ENCODE assay signal across 1 cellular context in the genomic region with DNA sequence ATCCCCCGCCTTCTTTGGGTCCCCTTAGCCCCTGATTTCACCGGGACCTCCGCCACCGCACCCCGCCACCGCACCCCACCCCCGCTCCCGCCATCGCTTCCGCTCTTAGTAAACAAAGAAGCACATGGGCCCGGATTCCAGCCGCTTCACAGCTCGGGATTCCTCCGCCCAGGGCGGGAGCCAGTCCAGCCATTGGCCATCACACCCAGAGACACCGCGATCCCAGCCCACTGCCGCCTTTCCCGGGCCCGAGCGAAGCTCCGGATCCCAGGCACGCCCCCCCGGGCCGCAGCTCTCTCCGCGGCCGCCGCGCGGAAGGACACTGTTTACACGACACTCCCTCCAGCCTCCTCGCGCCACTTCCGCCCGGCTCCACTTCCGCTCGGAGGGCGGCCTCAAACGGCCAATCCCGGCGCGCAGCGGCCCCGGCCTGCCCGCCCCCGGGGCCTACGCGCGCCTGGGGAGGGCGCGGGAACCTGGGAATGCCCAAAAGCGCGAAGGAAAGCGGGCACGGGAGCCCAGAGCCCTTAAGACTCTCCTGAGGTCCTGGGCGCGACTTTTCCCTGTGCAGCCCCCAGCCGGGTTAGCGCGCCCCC.
TF ChIP-seq lines count a peak whose summit lies in the region.

No MANE protein-coding gene starts in this region.

TF ChIP-seq in HEK293, 187 proteins besides CTCF, POLR2A, EP300 and RAD21 (continued from another document and continues in another):
- TF ChIP-seq, protein P1, sequence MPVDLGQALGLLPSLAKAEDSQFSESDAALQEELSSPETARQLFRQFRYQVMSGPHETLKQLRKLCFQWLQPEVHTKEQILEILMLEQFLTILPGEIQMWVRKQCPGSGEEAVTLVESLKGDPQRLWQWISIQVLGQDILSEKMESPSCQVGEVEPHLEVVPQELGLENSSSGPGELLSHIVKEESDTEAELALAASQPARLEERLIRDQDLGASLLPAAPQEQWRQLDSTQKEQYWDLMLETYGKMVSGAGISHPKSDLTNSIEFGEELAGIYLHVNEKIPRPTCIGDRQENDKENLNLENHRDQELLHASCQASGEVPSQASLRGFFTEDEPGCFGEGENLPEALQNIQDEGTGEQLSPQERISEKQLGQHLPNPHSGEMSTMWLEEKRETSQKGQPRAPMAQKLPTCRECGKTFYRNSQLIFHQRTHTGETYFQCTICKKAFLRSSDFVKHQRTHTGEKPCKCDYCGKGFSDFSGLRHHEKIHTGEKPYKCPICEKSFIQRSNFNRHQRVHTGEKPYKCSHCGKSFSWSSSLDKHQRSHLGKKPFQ (tag by site-specific recombination; IDR thresholded peaks at IDR 0.05) = no peak; the same call in 1 of the 2 replicates
- TF ChIP-seq ZNF626 (tag by site-specific recombination; IDR thresholded peaks at IDR 0.05) = no peak
- TF ChIP-seq ZNF830 (tag by site-specific recombination; IDR thresholded peaks at IDR 0.05; ENCODE audit: low read depth) = no peak
- TF ChIP-seq, protein P2, sequence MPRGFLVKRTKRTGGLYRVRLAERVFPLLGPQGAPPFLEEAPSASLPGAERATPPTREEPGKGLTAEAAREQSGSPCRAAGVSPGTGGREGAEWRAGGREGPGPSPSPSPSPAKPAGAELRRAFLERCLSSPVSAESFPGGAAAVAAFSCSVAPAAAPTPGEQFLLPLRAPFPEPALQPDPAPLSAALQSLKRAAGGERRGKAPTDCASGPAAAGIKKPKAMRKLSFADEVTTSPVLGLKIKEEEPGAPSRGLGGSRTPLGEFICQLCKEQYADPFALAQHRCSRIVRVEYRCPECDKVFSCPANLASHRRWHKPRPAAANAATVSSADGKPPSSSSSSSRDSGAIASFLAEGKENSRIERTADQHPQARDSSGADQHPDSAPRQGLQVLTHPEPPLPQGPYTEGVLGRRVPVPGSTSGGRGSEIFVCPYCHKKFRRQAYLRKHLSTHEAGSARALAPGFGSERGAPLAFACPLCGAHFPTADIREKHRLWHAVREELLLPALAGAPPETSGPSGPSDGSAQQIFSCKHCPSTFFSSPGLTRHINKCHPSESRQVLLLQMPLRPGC (tag by site-specific recombination; IDR thresholded peaks at IDR 0.05) = peak; percentile 76; the same call in 1 of the 2 replicates
- peak; percentile 66; the same call in 1 of the 2 replicates for TF ChIP-seq ZBTB20 (tag by site-specific recombination; IDR thresholded peaks at IDR 0.05)
- peak; percentile 97 for TF ChIP-seq ZBTB8A (tag by site-specific recombination; IDR thresholded peaks at IDR 0.05)
- peak; percentile 94 for TF ChIP-seq KLF7 (tag by site-specific recombination; IDR thresholded peaks at IDR 0.05; ENCODE audit: borderline replicate concordance)
- peak; percentile 80 for TF ChIP-seq ZNF146 (tag by site-specific recombination; IDR thresholded peaks at IDR 0.05)
- no peak for TF ChIP-seq OVOL3 (tag by site-specific recombination; IDR thresholded peaks at IDR 0.05)
- TF ChIP-seq ZNF2 (tag by site-specific recombination; IDR thresholded peaks at IDR 0.05) = peak; percentile 77
- TF ChIP-seq, protein P3, sequence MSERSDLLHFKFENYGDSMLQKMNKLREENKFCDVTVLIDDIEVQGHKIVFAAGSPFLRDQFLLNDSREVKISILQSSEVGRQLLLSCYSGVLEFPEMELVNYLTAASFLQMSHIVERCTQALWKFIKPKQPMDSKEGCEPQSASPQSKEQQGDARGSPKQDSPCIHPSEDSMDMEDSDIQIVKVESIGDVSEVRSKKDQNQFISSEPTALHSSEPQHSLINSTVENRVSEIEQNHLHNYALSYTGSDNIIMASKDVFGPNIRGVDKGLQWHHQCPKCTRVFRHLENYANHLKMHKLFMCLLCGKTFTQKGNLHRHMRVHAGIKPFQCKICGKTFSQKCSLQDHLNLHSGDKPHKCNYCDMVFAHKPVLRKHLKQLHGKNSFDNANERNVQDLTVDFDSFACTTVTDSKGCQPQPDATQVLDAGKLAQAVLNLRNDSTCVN (tag by site-specific recombination; optimal IDR thresholded peaks at IDR 0.05) = peak; percentile 90
- TF ChIP-seq, protein P4, sequence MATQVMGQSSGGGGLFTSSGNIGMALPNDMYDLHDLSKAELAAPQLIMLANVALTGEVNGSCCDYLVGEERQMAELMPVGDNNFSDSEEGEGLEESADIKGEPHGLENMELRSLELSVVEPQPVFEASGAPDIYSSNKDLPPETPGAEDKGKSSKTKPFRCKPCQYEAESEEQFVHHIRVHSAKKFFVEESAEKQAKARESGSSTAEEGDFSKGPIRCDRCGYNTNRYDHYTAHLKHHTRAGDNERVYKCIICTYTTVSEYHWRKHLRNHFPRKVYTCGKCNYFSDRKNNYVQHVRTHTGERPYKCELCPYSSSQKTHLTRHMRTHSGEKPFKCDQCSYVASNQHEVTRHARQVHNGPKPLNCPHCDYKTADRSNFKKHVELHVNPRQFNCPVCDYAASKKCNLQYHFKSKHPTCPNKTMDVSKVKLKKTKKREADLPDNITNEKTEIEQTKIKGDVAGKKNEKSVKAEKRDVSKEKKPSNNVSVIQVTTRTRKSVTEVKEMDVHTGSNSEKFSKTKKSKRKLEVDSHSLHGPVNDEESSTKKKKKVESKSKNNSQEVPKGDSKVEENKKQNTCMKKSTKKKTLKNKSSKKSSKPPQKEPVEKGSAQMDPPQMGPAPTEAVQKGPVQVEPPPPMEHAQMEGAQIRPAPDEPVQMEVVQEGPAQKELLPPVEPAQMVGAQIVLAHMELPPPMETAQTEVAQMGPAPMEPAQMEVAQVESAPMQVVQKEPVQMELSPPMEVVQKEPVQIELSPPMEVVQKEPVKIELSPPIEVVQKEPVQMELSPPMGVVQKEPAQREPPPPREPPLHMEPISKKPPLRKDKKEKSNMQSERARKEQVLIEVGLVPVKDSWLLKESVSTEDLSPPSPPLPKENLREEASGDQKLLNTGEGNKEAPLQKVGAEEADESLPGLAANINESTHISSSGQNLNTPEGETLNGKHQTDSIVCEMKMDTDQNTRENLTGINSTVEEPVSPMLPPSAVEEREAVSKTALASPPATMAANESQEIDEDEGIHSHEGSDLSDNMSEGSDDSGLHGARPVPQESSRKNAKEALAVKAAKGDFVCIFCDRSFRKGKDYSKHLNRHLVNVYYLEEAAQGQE (tag by site-specific recombination; IDR thresholded peaks at IDR 0.05) = 0 out of 2 replicates have a peak, but pooled peaks have one; percentile 29
- TF ChIP-seq ZNF501 (tag by site-specific recombination; IDR thresholded peaks at IDR 0.05) = peak; percentile 85
- no peak for TF ChIP-seq ZNF114 (tag by site-specific recombination; IDR thresholded peaks at IDR 0.05)
- TF ChIP-seq ZNF76 (tag by site-specific recombination; IDR thresholded peaks at IDR 0.05; ENCODE audit: borderline replicate concordance, low read depth) = peak; percentile 83
- TF ChIP-seq, protein P5, sequence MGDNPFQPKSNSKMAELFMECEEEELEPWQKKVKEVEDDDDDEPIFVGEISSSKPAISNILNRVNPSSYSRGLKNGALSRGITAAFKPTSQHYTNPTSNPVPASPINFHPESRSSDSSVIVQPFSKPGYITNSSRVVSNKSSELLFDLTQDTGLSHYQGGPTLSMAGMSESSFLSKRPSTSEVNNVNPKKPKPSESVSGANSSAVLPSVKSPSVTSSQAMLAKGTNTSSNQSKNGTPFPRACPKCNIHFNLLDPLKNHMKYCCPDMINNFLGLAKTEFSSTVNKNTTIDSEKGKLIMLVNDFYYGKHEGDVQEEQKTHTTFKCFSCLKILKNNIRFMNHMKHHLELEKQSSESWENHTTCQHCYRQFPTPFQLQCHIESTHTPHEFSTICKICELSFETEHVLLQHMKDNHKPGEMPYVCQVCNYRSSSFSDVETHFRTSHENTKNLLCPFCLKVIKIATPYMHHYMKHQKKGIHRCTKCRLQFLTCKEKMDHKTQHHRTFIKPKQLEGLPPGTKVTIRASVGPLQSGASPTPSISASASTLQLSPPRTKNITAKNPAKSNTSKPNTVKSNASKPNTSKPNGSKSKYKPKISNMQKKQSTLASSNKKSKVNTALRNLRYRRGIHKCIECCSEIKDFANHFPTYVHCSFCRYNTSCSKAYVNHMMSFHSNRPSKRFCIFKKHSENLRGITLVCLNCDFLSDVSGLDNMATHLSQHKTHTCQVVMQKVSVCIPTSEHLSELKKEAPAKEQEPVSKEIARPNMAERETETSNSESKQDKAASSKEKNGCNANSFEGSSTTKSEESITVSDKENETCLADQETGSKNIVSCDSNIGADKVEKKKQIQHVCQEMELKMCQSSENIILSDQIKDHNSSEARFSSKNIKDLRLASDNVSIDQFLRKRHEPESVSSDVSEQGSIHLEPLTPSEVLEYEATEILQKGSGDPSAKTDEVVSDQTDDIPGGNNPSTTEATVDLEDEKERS (tag by site-specific recombination; IDR thresholded peaks at IDR 0.05) = no peak
- TF ChIP-seq ZNF670 (tag by site-specific recombination; IDR thresholded peaks at IDR 0.05; ENCODE audit: low read depth) = no peak
- TF ChIP-seq ZNF510 (tag by site-specific recombination; IDR thresholded peaks at IDR 0.05; ENCODE audit: insufficient replicate concordance) = no peak
- TF ChIP-seq ZFP37 (tag by site-specific recombination; IDR thresholded peaks at IDR 0.05) = no peak; the same call in 1 of the 2 replicates
- peak; percentile 50 for TF ChIP-seq GLIS1 (tag by site-specific recombination; IDR thresholded peaks at IDR 0.05)
- TF ChIP-seq ZNF664 (tag by site-specific recombination; IDR thresholded peaks at IDR 0.05) = no peak
- no peak for TF ChIP-seq ZNF596 (tag by site-specific recombination; IDR thresholded peaks at IDR 0.05)
- TF ChIP-seq, protein P6, sequence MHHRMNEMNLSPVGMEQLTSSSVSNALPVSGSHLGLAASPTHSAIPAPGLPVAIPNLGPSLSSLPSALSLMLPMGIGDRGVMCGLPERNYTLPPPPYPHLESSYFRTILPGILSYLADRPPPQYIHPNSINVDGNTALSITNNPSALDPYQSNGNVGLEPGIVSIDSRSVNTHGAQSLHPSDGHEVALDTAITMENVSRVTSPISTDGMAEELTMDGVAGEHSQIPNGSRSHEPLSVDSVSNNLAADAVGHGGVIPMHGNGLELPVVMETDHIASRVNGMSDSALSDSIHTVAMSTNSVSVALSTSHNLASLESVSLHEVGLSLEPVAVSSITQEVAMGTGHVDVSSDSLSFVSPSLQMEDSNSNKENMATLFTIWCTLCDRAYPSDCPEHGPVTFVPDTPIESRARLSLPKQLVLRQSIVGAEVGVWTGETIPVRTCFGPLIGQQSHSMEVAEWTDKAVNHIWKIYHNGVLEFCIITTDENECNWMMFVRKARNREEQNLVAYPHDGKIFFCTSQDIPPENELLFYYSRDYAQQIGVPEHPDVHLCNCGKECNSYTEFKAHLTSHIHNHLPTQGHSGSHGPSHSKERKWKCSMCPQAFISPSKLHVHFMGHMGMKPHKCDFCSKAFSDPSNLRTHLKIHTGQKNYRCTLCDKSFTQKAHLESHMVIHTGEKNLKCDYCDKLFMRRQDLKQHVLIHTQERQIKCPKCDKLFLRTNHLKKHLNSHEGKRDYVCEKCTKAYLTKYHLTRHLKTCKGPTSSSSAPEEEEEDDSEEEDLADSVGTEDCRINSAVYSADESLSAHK (tag by site-specific recombination; IDR thresholded peaks at IDR 0.05) = peak; percentile 54; the same call in 1 of the 2 replicates
- TF ChIP-seq REPIN1 (tag by site-specific recombination; IDR thresholded peaks at IDR 0.05; ENCODE audit: low read depth) = peak; percentile 86; the same call in 1 of the 2 replicates
- TF ChIP-seq ZNF701 (tag by site-specific recombination; IDR thresholded peaks at IDR 0.05) = no peak
- TF ChIP-seq ZNF585B (tag by site-specific recombination; IDR thresholded peaks at IDR 0.05) = no peak
- no peak for TF ChIP-seq ZNF747 (tag by site-specific recombination; IDR thresholded peaks at IDR 0.05)
- TF ChIP-seq SP3 (tag by site-specific recombination; IDR thresholded peaks at IDR 0.05) = peak; percentile 94
- TF ChIP-seq, protein P7, sequence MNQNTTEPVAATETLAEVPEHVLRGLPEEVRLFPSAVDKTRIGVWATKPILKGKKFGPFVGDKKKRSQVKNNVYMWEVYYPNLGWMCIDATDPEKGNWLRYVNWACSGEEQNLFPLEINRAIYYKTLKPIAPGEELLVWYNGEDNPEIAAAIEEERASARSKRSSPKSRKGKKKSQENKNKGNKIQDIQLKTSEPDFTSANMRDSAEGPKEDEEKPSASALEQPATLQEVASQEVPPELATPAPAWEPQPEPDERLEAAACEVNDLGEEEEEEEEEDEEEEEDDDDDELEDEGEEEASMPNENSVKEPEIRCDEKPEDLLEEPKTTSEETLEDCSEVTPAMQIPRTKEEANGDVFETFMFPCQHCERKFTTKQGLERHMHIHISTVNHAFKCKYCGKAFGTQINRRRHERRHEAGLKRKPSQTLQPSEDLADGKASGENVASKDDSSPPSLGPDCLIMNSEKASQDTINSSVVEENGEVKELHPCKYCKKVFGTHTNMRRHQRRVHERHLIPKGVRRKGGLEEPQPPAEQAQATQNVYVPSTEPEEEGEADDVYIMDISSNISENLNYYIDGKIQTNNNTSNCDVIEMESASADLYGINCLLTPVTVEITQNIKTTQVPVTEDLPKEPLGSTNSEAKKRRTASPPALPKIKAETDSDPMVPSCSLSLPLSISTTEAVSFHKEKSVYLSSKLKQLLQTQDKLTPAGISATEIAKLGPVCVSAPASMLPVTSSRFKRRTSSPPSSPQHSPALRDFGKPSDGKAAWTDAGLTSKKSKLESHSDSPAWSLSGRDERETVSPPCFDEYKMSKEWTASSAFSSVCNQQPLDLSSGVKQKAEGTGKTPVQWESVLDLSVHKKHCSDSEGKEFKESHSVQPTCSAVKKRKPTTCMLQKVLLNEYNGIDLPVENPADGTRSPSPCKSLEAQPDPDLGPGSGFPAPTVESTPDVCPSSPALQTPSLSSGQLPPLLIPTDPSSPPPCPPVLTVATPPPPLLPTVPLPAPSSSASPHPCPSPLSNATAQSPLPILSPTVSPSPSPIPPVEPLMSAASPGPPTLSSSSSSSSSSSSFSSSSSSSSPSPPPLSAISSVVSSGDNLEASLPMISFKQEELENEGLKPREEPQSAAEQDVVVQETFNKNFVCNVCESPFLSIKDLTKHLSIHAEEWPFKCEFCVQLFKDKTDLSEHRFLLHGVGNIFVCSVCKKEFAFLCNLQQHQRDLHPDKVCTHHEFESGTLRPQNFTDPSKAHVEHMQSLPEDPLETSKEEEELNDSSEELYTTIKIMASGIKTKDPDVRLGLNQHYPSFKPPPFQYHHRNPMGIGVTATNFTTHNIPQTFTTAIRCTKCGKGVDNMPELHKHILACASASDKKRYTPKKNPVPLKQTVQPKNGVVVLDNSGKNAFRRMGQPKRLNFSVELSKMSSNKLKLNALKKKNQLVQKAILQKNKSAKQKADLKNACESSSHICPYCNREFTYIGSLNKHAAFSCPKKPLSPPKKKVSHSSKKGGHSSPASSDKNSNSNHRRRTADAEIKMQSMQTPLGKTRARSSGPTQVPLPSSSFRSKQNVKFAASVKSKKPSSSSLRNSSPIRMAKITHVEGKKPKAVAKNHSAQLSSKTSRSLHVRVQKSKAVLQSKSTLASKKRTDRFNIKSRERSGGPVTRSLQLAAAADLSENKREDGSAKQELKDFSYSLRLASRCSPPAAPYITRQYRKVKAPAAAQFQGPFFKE (tag by site-specific recombination; IDR thresholded peaks at IDR 0.05; ENCODE audit: borderline replicate concordance) = 0 out of 2 replicates have a peak, but pooled peaks have one; percentile 36
